ENCODE assay signal across 32 cellular contexts in genomic region chr20:1477896-1478490, GRCh38. TPM values are rescaled to one million over a fixed set of nuclear protein-coding genes. Genes with fewer than 3 reads are reported as not detected.
DNase-seq lines count a peak whose midpoint lies in the region; ATAC-seq and TF ChIP-seq lines count a peak whose summit lies in the region.
"Had no signal": no experiment of that assay in that cellular context is flagged by ENCODE, and none has a peak within 500 bp of the region (broad histone marks: within the 10 kb centered on the region; RNA-seq: fewer than 3 reads in every experiment).

No MANE protein-coding gene starts in this region.

- DNase-seq in HCT116 (ENCODE audit: low read depth, low spot score) (no peak), PC-9 (peak; percentile 68 to 80), epithelial cell of prostate (ENCODE audit: low read depth, low spot score) (no peak), suprapubic skin (ENCODE audit: low spot score in 2 of 2) (no peak), hypothalamus (lab: John Stamatoyannopoulos, UW) (no peak), HEK293T (ENCODE audit: extremely low spot score) (no peak)
- DNase-seq in activated CD4-positive, CD25-positive, alpha-beta regulatory T cell (lab: John Stamatoyannopoulos, UW): no peak
- DNase-seq: activated CD4-positive, alpha-beta T cell treated with anti-CD3 and anti-CD28 coated beads for 36 hours; activated effector memory CD4-positive, alpha-beta T cell treated with Interleukin-2 at 50 U/mL for 16 hours; activated naive CD8-positive, alpha-beta T cell treated with anti-CD3 and anti-CD28 coated beads for 36 hours; anterior cingulate cortex; C1 segment of cervical spinal cord; DND-41; gastrocnemius medialis; GOT3; KG1; lower lobe of right lung; MM.1S; naive thymus-derived CD8-positive, alpha-beta T cell; NCI-H2029; NCI-H2227 treated with DMSO at 0.1 percent for 48 hours; NCI-H526 treated with DMSO at 0.1 percent for 48 hours; occipital lobe; Peyer's patch; right lobe of liver; stimulated activated CD4-positive, alpha-beta T cell treated with anti-CD3 and anti-CD28 coated beads, Interleukin-4, amount 100 ng/mL, for 1 hour; stomach; T-helper 9 cell; thyroid gland had no signal

- no peak for TF ChIP-seq EP300 in suprapubic skin (IDR thresholded peaks at IDR 0.05)

- no peak for TF ChIP-seq RAD21 in HCT116 (IDR thresholded peaks at IDR 0.05; ENCODE audit: low read depth)

- H3K9ac ChIP-seq in HCT116 (ENCODE audit: low read length): peak overlapping the region; percentile 9; the same call in 1 of the 2 replicates

- WGBS in suprapubic skin: 60% methylated on average over 7 of the region's 7 CpGs

- H3K36me3 ChIP-seq in HCT116 (ENCODE audit: control insufficient read depth in 1 of 2, insufficient read depth in 2 of 2, low read length in 2 of 2): no peaks in the 10 kb centered on the region
- no peaks in the 10 kb centered on the region for H3K36me3 ChIP-seq in PC-9 (ENCODE audit: low read depth)
- H3K36me3 ChIP-seq in suprapubic skin: no peaks in the 10 kb centered on the region
- H3K36me3 ChIP-seq: gastrocnemius medialis, lower lobe of right lung, Peyer's patch, prostate gland, right lobe of liver, thyroid gland had no signal

- H3F3A ChIP-seq in PC-9 (ENCODE audit: insufficient read depth, low read depth): peaks cover 38% of the 10 kb centered on the region

- TF ChIP-seq CTCF in HCT116 (IDR thresholded peaks at IDR 0.05 in 2 of 3, conservative IDR thresholded peaks at IDR 0.05 in 1 of 3; ENCODE audit: borderline replicate concordance in 1 of 3, insufficient read depth in 1 of 3, low read depth in 2 of 3, low read length in 2 of 3) (no peak), PC-9 (conservative IDR thresholded peaks at IDR 0.05) (no peak), suprapubic skin (IDR thresholded peaks at IDR 0.05) (no peak)

- CTCF ChIA-PET in HCT116 (lab: Charles Lee) (interaction anchor here (1.1 to 2.8 kb wide), 3 partner anchors 11 to 299 kb away, joined by 5 to 16 read pairs (median 5); partner anchors contain the start of gene NSFL1C), PC-9 (lab: Charles Lee) (interaction anchor here (1.0 to 1.2 kb wide), 2 partner anchors 23 to 26 kb away, joined by 5 to 6 read pairs; no protein-coding TSS in a partner anchor), HEK293T (lab: Yijun Ruan, JAX) (no interaction called here)

- RAD21 ChIA-PET in HCT116 (lab: Charles Lee; ENCODE audit: low non-redundant PET in 1 of 2, low total read pairs in 2 of 2, uncharacterized antibody in 2 of 2, unreplicated experiment in 2 of 2): no interaction called here

- H3K27ac ChIP-seq in HCT116 (ENCODE audit: low read depth, low read length) (no peak overlapping the region), PC-9 (peak overlapping the region; percentile 92), epithelial cell of prostate (peak overlapping the region; percentile 98), suprapubic skin (peak overlapping the region; percentile 67)
- H3K27ac ChIP-seq: gastrocnemius medialis, hepatocyte, lower lobe of right lung, Peyer's patch, prostate gland, right lobe of liver, stomach, thyroid gland had no signal

- intact Hi-C loops in HCT116 (cut with micrococcal nuclease): no loop called here
- intact Hi-C loops in PC-9 (cut with micrococcal nuclease; ENCODE audit: unreplicated experiment): loop anchor here (1.0 to 10.0 kb wide), 4 partner anchors 11 to 823 kb away; partner anchors contain the start of gene SRXN1

- no peaks in the 10 kb centered on the region for H3K9me3 ChIP-seq in HCT116 (ENCODE audit: control insufficient read depth in 1 of 2, insufficient read depth in 1 of 2, low read depth in 1 of 2, low read length in 2 of 2)
- no peaks in the 10 kb centered on the region for H3K9me3 ChIP-seq in PC-9 (ENCODE audit: insufficient read depth, low read depth)
- H3K9me3 ChIP-seq in suprapubic skin: no peaks in the 10 kb centered on the region
- H3K9me3 ChIP-seq: gastrocnemius medialis, lower lobe of right lung, Peyer's patch, prostate gland, right lobe of liver, stomach, thyroid gland had no signal

- ATAC-seq in HCT116: 0 out of 2 replicates have a peak, but pooled peaks have one; percentile 11
- ATAC-seq: activated CD4-positive, alpha-beta T cell treated with anti-CD3 and anti-CD28 coated beads for 36 hours; gastrocnemius medialis; lower lobe of right lung; naive thymus-derived CD8-positive, alpha-beta T cell; right lobe of liver had no signal

- H3K4me2 ChIP-seq in HCT116 (ENCODE audit: low read length) (peak overlapping the region; percentile 65), PC-9 (peak overlapping the region; percentile 73)
- H3K4me2 ChIP-seq: hepatocyte had no signal

- POLR2A ChIA-PET in HCT116 (lab: Charles Lee) (interaction anchor here (1.2 kb wide), 1 partner anchor 12 kb away, joined by 4 read pairs; no protein-coding TSS in a partner anchor), PC-9 (lab: Charles Lee; ENCODE audit: unreplicated experiment) (interaction anchor here (0.7 kb wide), 2 partner anchors 254 to 672 kb away, joined by 3 read pairs; no protein-coding TSS in a partner anchor), HEK293T (lab: Yijun Ruan, JAX) (no interaction called here)

- H3K4me3 ChIP-seq in HCT116 (replicated peaks in 1 of 2; ENCODE audit: low read depth in 1 of 2, low read length in 2 of 2) (peak overlapping the region in 1 of 2 experiments; percentile 5; a peak in 1 of 4 replicates), PC-9 (peak overlapping the region; percentile 54), suprapubic skin (no peak overlapping the region)
- H3K4me3 ChIP-seq: gastrocnemius medialis, hepatocyte, lower lobe of right lung, Peyer's patch, prostate gland, right lobe of liver, stomach, thyroid gland had no signal

- H3K27me3 ChIP-seq in HCT116 (ENCODE audit: insufficient read depth, low read length) (no peaks in the 10 kb centered on the region), PC-9 (ENCODE audit: insufficient read depth, low read depth) (no peaks in the 10 kb centered on the region), suprapubic skin (no peaks in the 10 kb centered on the region)
- H3K27me3 ChIP-seq: gastrocnemius medialis, hepatocyte, Peyer's patch, right lobe of liver, thyroid gland had no signal

- H2AFZ ChIP-seq in HCT116 (ENCODE audit: low read depth, low read length, poor library complexity, severe bottlenecking): peak overlapping the region; percentile 73
- peak overlapping the region; percentile 49 for H2AFZ ChIP-seq in PC-9
- H2AFZ ChIP-seq: hepatocyte had no signal

- H3K9me2 ChIP-seq in HCT116 (ENCODE audit: insufficient read depth) (no peaks in the 10 kb centered on the region), PC-9 (ENCODE audit: insufficient read depth) (no peaks in the 10 kb centered on the region)

- H3K4me1 ChIP-seq in HCT116 (ENCODE audit: control insufficient read depth in 1 of 2, insufficient read depth in 2 of 2, low read length in 2 of 2): peaks cover 5 to 26% of the 10 kb centered on the region in 2 experiments; a peak in 3 of 4 replicates
- H3K4me1 ChIP-seq in PC-9 (replicated peaks; ENCODE audit: insufficient read depth): peaks cover 64% of the 10 kb centered on the region
- H3K4me1 ChIP-seq in suprapubic skin: peaks cover 14% of the 10 kb centered on the region
- H3K4me1 ChIP-seq: gastrocnemius medialis, prostate gland, right lobe of liver, thyroid gland had no signal

- no peak for TF ChIP-seq POLR2A in HCT116 (IDR thresholded peaks at IDR 0.05; ENCODE audit: borderline replicate concordance, extremely low read depth, insufficient read depth, insufficient read length)
- TF ChIP-seq POLR2A in suprapubic skin (IDR thresholded peaks at IDR 0.05): no peak

- H3K79me2 ChIP-seq in HCT116 (ENCODE audit: insufficient read depth, low read length) (no peaks in the 10 kb centered on the region), PC-9 (ENCODE audit: low read depth) (peaks cover 33% of the 10 kb centered on the region)
- H3K79me2 ChIP-seq: hepatocyte had no signal

- H4K20me1 ChIP-seq in HCT116 (ENCODE audit: insufficient read depth) (no peaks in the 10 kb centered on the region), PC-9 (ENCODE audit: insufficient read depth) (no peaks in the 10 kb centered on the region)

- no TSS peak for BruUV-seq in HCT116 (replicated peaks; lab: Mats Ljungman, UMichigan)
- BruUV-seq in PC-9 (replicated peaks; lab: Mats Ljungman, UMichigan): TSS peak; percentile 69

TF ChIP-seq in HCT116, 20 proteins besides CTCF, POLR2A, EP300 and RAD21 (continues in another document):
- TF ChIP-seq ELF1 (IDR thresholded peaks at IDR 0.05; ENCODE audit: borderline replicate concordance, low read depth): no peak

TF ChIP-seq in HEK293T, 16 proteins besides CTCF, POLR2A, EP300 and RAD21:
- TF ChIP-seq NFRKB (IDR thresholded peaks at IDR 0.05) (no peak), CTBP1 (IDR thresholded peaks at IDR 0.05; ENCODE audit: borderline replicate concordance) (no peak), L3MBTL2 (conservative IDR thresholded peaks at IDR 0.05) (no peak), FOXM1 (IDR thresholded peaks at IDR 0.05; ENCODE audit: borderline replicate concordance) (no peak)
TF ChIP-seq in HEK293T: peak in this region for 0.

RNA-seq across cellular contexts. Expression of gene NSFL1C, which starts 11.3 kb away (rescaled TPM):
- 93.4 TPM for total RNA-seq in HCT116 (2021; ENCODE audit: unreplicated experiment)
- 63.5 and 78.6 TPM in 2 replicates for polyA plus RNA-seq in HCT116 (2012)
- total RNA-seq in PC-9 (2021): 151 and 160 TPM in 2 replicates
- 10 to 100 TPM; 55.0 to 75.3 (median 64.3) TPM for total RNA-seq in suprapubic skin

RNA-seq across cellular contexts. Expression of gene SIRPB2, which starts 13.2 kb away (rescaled TPM):
- total RNA-seq in HCT116 (2021; ENCODE audit: unreplicated experiment): not detected
- not detected in 2 replicates for polyA plus RNA-seq in HCT116 (2012)
- total RNA-seq in PC-9 (2021): 4.5 and 7.1 TPM in 2 replicates
- 1 to 10 TPM in 3 of 4 donors, under 1 TPM in 1; 0.87 to 3.9 (median 1.3) TPM for total RNA-seq in suprapubic skin
- total RNA-seq: activated CD4-positive, alpha-beta T cell treated with anti-CD3 and anti-CD28 coated beads for 36 hours; activated CD8-positive, alpha-beta memory T cell treated with anti-CD3 and anti-CD28 coated beads for 36 hours; activated naive CD8-positive, alpha-beta T cell treated with anti-CD3 and anti-CD28 coated beads for 36 hours; hepatocyte; naive thymus-derived CD8-positive, alpha-beta T cell had no signal
- polyA plus RNA-seq: hepatocyte; naive thymus-derived CD8-positive, alpha-beta T cell had no signal

Comparison
In these comparisons a context has a peak if more than half of its experiments do, and no peak if none do; other contexts are left out.
1. DNase-seq: peak in PC-9 (2 of 2); none in HCT116 (single experiment), epithelial cell of prostate (single experiment), suprapubic skin (0 of 2), activated CD4-positive, CD25-positive, alpha-beta regulatory T cell (0 of 4), hypothalamus (0 of 51) and HEK293T (single experiment).